21 cellular contexts compared by ENCODE assay signal in genomic region chr2:33775306-33775705, GRCh38.
"Had no signal": no experiment of that assay in that cellular context is flagged by ENCODE, and none has a peak within 500 bp of the region (broad histone marks: within the 10 kb centered on the region; RNA-seq: fewer than 3 reads in every experiment).

No MANE protein-coding gene starts in this region.

- H3K27ac Mint-ChIP-seq: stimulated activated naive B cell treated with anti-CD40 and anti-IgM and Interleukin-4, amounts not matched to agents 10 μg/mL and 1 μg/mL and 100 μg/mL, for 72 hours; stimulated activated naive CD8-positive, alpha-beta T cell treated with anti-CD3 and anti-CD28 coated beads, Interleukin-15, Interleukin-2, amounts not matched to agents 100 ng/mL and 50 ng/mL, for 24 hours; type B pancreatic cell had no signal

- H3K36me3 Mint-ChIP-seq: stimulated activated naive B cell treated with anti-CD40 and anti-IgM and Interleukin-4, amounts not matched to agents 10 μg/mL and 1 μg/mL and 100 μg/mL, for 72 hours; type B pancreatic cell had no signal

- DNase-seq: stimulated activated CD4-positive, alpha-beta T cell treated with anti-CD3 and anti-CD28 coated beads, Interleukin-1b, Interleukin-23, amount 100 ng/mL, for 48 hours; stimulated activated CD4-positive, alpha-beta T cell treated with anti-CD3 and anti-CD28 coated beads, Interleukin-2, amount 100 ng/mL, for 24 hours; stimulated activated CD4-positive, alpha-beta T cell treated with anti-CD3 and anti-CD28 coated beads, Interleukin-2, amount 100 ng/mL, for 48 hours; stimulated activated CD4-positive, alpha-beta T cell treated with anti-CD3 and anti-CD28 coated beads, Interleukin-4, amount 100 ng/mL, for 1 hour; stimulated activated CD4-positive, alpha-beta T cell treated with anti-CD3 and anti-CD28 coated beads, Interleukin-4, amount 100 ng/mL, for 24 hours; stimulated activated CD4-positive, alpha-beta T cell treated with anti-CD3 and anti-CD28 coated beads, Interleukin-4, amount 100 ng/mL, for 4 hours; stimulated activated CD8-positive, alpha-beta memory T cell treated with anti-CD3 and anti-CD28 coated beads, Interleukin-4, amount 100 ng/mL, for 48 hours; stimulated activated naive B cell treated with anti-CD40 and anti-IgM and Interleukin-4, amounts not matched to agents 10 μg/mL and 1 μg/mL and 100 μg/mL, for 72 hours; stimulated activated naive CD4-positive, alpha-beta T cell; stimulated activated naive CD4-positive, alpha-beta T cell treated with Interleukin-2 at 50 U/mL for 16 hours; stomach; substantia nigra; testis; thyroid gland; tibial artery; transverse colon; trophoblast cell; upper lobe of right lung; uterus had no signal

- ATAC-seq: stimulated activated naive B cell treated with anti-CD40 and anti-IgM and Interleukin-4, amounts not matched to agents 10 μg/mL and 1 μg/mL and 100 μg/mL, for 72 hours; upper lobe of right lung had no signal

- H3K4me1 Mint-ChIP-seq: stimulated activated naive B cell treated with anti-CD40 and anti-IgM and Interleukin-4, amounts not matched to agents 10 μg/mL and 1 μg/mL and 100 μg/mL, for 72 hours had no signal

- H3K4me3 Mint-ChIP-seq: stimulated activated naive B cell treated with anti-CD40 and anti-IgM and Interleukin-4, amounts not matched to agents 10 μg/mL and 1 μg/mL and 100 μg/mL, for 72 hours; stimulated activated naive CD8-positive, alpha-beta T cell treated with anti-CD3 and anti-CD28 coated beads, Interleukin-15, Interleukin-2, amounts not matched to agents 100 ng/mL and 50 ng/mL, for 24 hours; type B pancreatic cell had no signal

- H3K27me3 Mint-ChIP-seq: stimulated activated naive B cell treated with anti-CD40 and anti-IgM and Interleukin-4, amounts not matched to agents 10 μg/mL and 1 μg/mL and 100 μg/mL, for 72 hours; type B pancreatic cell had no signal

- H3K9me3 Mint-ChIP-seq: stimulated activated naive CD8-positive, alpha-beta T cell treated with anti-CD3 and anti-CD28 coated beads, Interleukin-15, Interleukin-2, amounts not matched to agents 100 ng/mL and 50 ng/mL, for 24 hours; type B pancreatic cell had no signal
